Comparison of ENCODE assay signal across 27 cellular contexts in genomic region chr11:127340438-127340837, GRCh38.
"Had no signal": no experiment of that assay in that cellular context is flagged by ENCODE, and none has a peak within 500 bp of the region (broad histone marks: within the 10 kb centered on the region; RNA-seq: fewer than 3 reads in every experiment).

No MANE protein-coding gene starts in this region.

- H3K27ac ChIP-seq: dorsolateral prefrontal cortex, epithelial cell of prostate, gastroesophageal sphincter, heart left ventricle, hepatocyte, lower lobe of right lung, ovary, psoas muscle, sigmoid colon, stomach, tibial artery had no signal

- H3K36me3 ChIP-seq: gastroesophageal sphincter, heart left ventricle, lower lobe of right lung, ovary, sigmoid colon, stomach, tibial artery had no signal

- H3K27me3 ChIP-seq: dorsolateral prefrontal cortex, ovary, stomach, tibial artery had no signal

- H3K4me3 Mint-ChIP-seq: endodermal cell; natural killer cell; stimulated activated effector memory CD8-positive, alpha-beta T cell treated with anti-CD3 and anti-CD28 coated beads, Interleukin-12 subunit alpha, Interleukin-12 subunit beta, amount 100 ng/mL, for 72 hours; type B pancreatic cell had no signal

- H3K4me2 ChIP-seq: hepatocyte had no signal

- H3K4me1 Mint-ChIP-seq: natural killer cell; stimulated activated effector memory CD8-positive, alpha-beta T cell treated with anti-CD3 and anti-CD28 coated beads, Interleukin-12 subunit alpha, Interleukin-12 subunit beta, amount 100 ng/mL, for 72 hours had no signal

- H3K27me3 Mint-ChIP-seq: type B pancreatic cell had no signal

- DNase-seq: dorsolateral prefrontal cortex; effector CD8-positive, alpha-beta T cell; endodermal cell; foreskin fibroblast; heart left ventricle; kidney glomerular epithelial cell; left ventricle myocardium superior; lower lobe of right lung; natural killer cell; occipital lobe; ovary; posterior cingulate gyrus; psoas muscle; right cardiac atrium; sigmoid colon; stimulated activated CD4-positive, alpha-beta T cell treated with anti-CD3 and anti-CD28 coated beads, Interleukin-2, amount 100 ng/mL, for 24 hours; stimulated activated CD4-positive, alpha-beta T cell treated with anti-CD3 and anti-CD28 coated beads, Interleukin-4, amount 100 ng/mL, for 24 hours; stimulated activated naive CD4-positive, alpha-beta T cell treated with Interleukin-2 at 50 U/mL for 16 hours; stomach; tibial artery had no signal

- H3K36me3 Mint-ChIP-seq: natural killer cell; stimulated activated effector memory CD8-positive, alpha-beta T cell treated with anti-CD3 and anti-CD28 coated beads, Interleukin-12 subunit alpha, Interleukin-12 subunit beta, amount 100 ng/mL, for 72 hours; type B pancreatic cell had no signal

- H2AFZ ChIP-seq: hepatocyte had no signal

- H3K9me3 Mint-ChIP-seq: type B pancreatic cell had no signal

- FAIRE-seq: islet of Langerhans, urothelium cell line had no signal

- H3K79me2 ChIP-seq: hepatocyte had no signal

- H3K4me1 ChIP-seq: gastroesophageal sphincter, heart left ventricle, lower lobe of right lung, psoas muscle, sigmoid colon, stomach, tibial artery had no signal

- H3K9me3 ChIP-seq: gastroesophageal sphincter, heart left ventricle, lower lobe of right lung, ovary, psoas muscle, sigmoid colon, stomach, tibial artery had no signal

- H3K4me3 ChIP-seq: dorsolateral prefrontal cortex, gastroesophageal sphincter, heart left ventricle, hepatocyte, lower lobe of right lung, ovary, psoas muscle, sigmoid colon, stomach, tibial artery had no signal

- H3K27ac Mint-ChIP-seq: endodermal cell; natural killer cell; stimulated activated effector memory CD8-positive, alpha-beta T cell treated with anti-CD3 and anti-CD28 coated beads, Interleukin-12 subunit alpha, Interleukin-12 subunit beta, amount 100 ng/mL, for 72 hours; type B pancreatic cell had no signal
